Comparison of ENCODE assay signal across 10 cellular contexts in genomic region chr3:16550305-16550675, GRCh38. TPM values are rescaled to one million over a fixed set of nuclear protein-coding genes. Genes with fewer than 3 reads are reported as not detected.
DNase-seq lines count a peak whose midpoint lies in the region; FAIRE-seq and TF ChIP-seq lines count a peak whose summit lies in the region.
"Had no signal": no experiment of that assay in that cellular context is flagged by ENCODE, and none has a peak within 500 bp of the region (broad histone marks: within the 10 kb centered on the region; RNA-seq: fewer than 3 reads in every experiment).

No MANE protein-coding gene starts in this region.

- no peak for TF ChIP-seq CTCF in epithelial cell of proximal tubule (conservative IDR thresholded peaks at IDR 0.05; ENCODE audit: low read depth, low read length)

- H3K4me1 ChIP-seq in skeletal muscle satellite cell (ENCODE audit: control insufficient read depth, insufficient read depth, low read length), result no peaks in the 10 kb centered on the region
- no peaks in the 10 kb centered on the region for H3K4me1 ChIP-seq in small intestine (ENCODE audit: control insufficient read depth in 2 of 2, insufficient read depth in 1 of 2, low read depth in 1 of 2, low read length in 1 of 2)

- no peak overlapping the region for H3K9ac ChIP-seq in skeletal muscle satellite cell (ENCODE audit: low read depth, low read length)

- no peak for FAIRE-seq in small intestine (lab: Jason Lieb, UNC)
- FAIRE-seq: A204.1 had no signal

- DNase-seq in DMS53 (lab: John Stamatoyannopoulos, UW) (peak; percentile 7), DMS53 treated with DMSO at 0.1 percent for 48 hours (lab: John Stamatoyannopoulos, UW; ENCODE audit: unreplicated experiment) (no peak), NCI-H146 treated with DMSO at 0.1 percent for 48 hours (lab: John Stamatoyannopoulos, UW; ENCODE audit: unreplicated experiment) (peak; percentile 25), epithelial cell of proximal tubule (ENCODE audit: low read depth) (no peak), small intestine (no peak)
- DNase-seq in activated CD4-positive, CD25-positive, alpha-beta regulatory T cell treated with anti-CD3 and anti-CD28 coated beads, Interleukin-2, amount 50 U/mL, for 72 hours, result no peak
- no peak for DNase-seq in activated CD8-positive, alpha-beta memory T cell treated with anti-CD3 and anti-CD28 coated beads, Interleukin-2, amount 50 U/mL, for 4 hours

- no peak overlapping the region for H3K27ac ChIP-seq in small intestine (ENCODE audit: low read depth in 1 of 2, low read length in 1 of 2)

- H3K4me2 ChIP-seq in skeletal muscle satellite cell (ENCODE audit: low read length), result peak overlapping the region; percentile 14

- H3K27me3 ChIP-seq in skeletal muscle satellite cell (ENCODE audit: control insufficient read depth, insufficient read depth, low read length) (peaks cover 20% of the 10 kb centered on the region), small intestine (ENCODE audit: control insufficient read depth in 2 of 2, insufficient read depth in 2 of 2, low read length in 2 of 2) (no peaks in the 10 kb centered on the region)

- WGBS in small intestine, 3 donors, result 48 to 55% (median 49%) methylated on average over 4 of the region's 4 CpGs

- peak overlapping the region; percentile 24 for H3K4me3 ChIP-seq in epithelial cell of proximal tubule (ENCODE audit: low read depth, low read length)
- no peak overlapping the region for H3K4me3 ChIP-seq in skeletal muscle satellite cell (ENCODE audit: low read length)
- H3K4me3 ChIP-seq in small intestine (ENCODE audit: low read depth in 1 of 2, low read length in 2 of 2), result no peak overlapping the region

- peaks cover 5% of the 10 kb centered on the region for H3K9me3 ChIP-seq in skeletal muscle satellite cell (replicated peaks; ENCODE audit: low read length)
- no peaks in the 10 kb centered on the region for H3K9me3 ChIP-seq in small intestine (ENCODE audit: control insufficient read depth, low read depth)

- H3K36me3 ChIP-seq in skeletal muscle satellite cell (ENCODE audit: insufficient read depth, low read length) (no peaks in the 10 kb centered on the region), small intestine (ENCODE audit: control insufficient read depth in 2 of 2, insufficient read depth in 2 of 2, low read length in 2 of 2) (no peaks in the 10 kb centered on the region)

RNA-seq across cellular contexts. Expression of gene RFTN1, which starts 36.8 kb away (rescaled TPM):
- 34.7 and 50.7 TPM in 2 replicates for total RNA-seq in epithelial cell of proximal tubule
- 34.3 and 35.5 TPM in 2 replicates for total RNA-seq in skeletal muscle satellite cell (2012; rRNA removed)
- polyA plus RNA-seq in small intestine, result 10 to 100 TPM in 2 of 3 donors, 1 to 10 TPM in 1; 1.8 to 18.4 (median 11.9) TPM

RNA-seq across cellular contexts. Expression of gene DAZL, which starts 54.9 kb away (rescaled TPM):
- not detected in 2 replicates for total RNA-seq in epithelial cell of proximal tubule
- 0.22 TPM in 1 of 2 replicates, not detected in the other for total RNA-seq in skeletal muscle satellite cell (2012; rRNA removed)
- polyA plus RNA-seq in small intestine, result not detected
- total RNA-seq: myocyte had no signal

Comparison
In these comparisons a context has a peak if more than half of its experiments do, and no peak if none do; other contexts are left out.
1. DNase-seq: peak in DMS53 (single experiment) and NCI-H146 treated with DMSO at 0.1 percent for 48 hours (single experiment); none in DMS53 treated with DMSO at 0.1 percent for 48 hours (single experiment), epithelial cell of proximal tubule (single experiment), small intestine (single experiment), activated CD4-positive, CD25-positive, alpha-beta regulatory T cell treated with anti-CD3 and anti-CD28 coated beads, Interleukin-2, amount 50 U/mL, for 72 hours (single experiment) and activated CD8-positive, alpha-beta memory T cell treated with anti-CD3 and anti-CD28 coated beads, Interleukin-2, amount 50 U/mL, for 4 hours (single experiment).